In genomic region chr11:83195176-83195531, GRCh38 we compare ENCODE assay signal across 8 cellular contexts. TPM values are rescaled to one million over a fixed set of nuclear protein-coding genes. Genes with fewer than 3 reads are reported as not detected.
DNase-seq lines count a peak whose midpoint lies in the region; ATAC-seq and TF ChIP-seq lines count a peak whose summit lies in the region.

No MANE protein-coding gene starts in this region.

- DNase-seq in AG04450 (ENCODE audit: low read depth, low spot score): no peak
- no peak for DNase-seq in HL-60 (ENCODE audit: low read depth in 1 of 2, low spot score in 1 of 2)
- peak; percentile 15 for DNase-seq in astrocyte of the hippocampus (ENCODE audit: low read depth, low spot score)
- no peak for DNase-seq in hippocampal formation (lab: John Stamatoyannopoulos, UW)
- no peak for DNase-seq in posterior vena cava (ENCODE audit: low spot score)

- intact Hi-C loops in posterior vena cava (cut with DNase I): loop anchor here in 1 of 2 donors (10.0 kb wide), 1 partner anchor 290 kb away; the partner anchor contains the start of genes DDIAS and PRCP

- ATAC-seq in GM19455 (IDR thresholded peaks at IDR 0.05; ENCODE audit: unreplicated experiment) (no peak), GM18498 (IDR thresholded peaks at IDR 0.05; ENCODE audit: unreplicated experiment) (no peak)

- WGBS in mesodermal cell (ENCODE audit: insufficient coverage in 2 of 2), 2 experiments: 81 to 93% methylated on average over 2 to 3 of the region's 6 CpGs

- TF ChIP-seq CTCF in AG04450 (IDR thresholded peaks at IDR 0.05; ENCODE audit: low read depth, low read length): no peak
- TF ChIP-seq CTCF in HL-60 (IDR thresholded peaks at IDR 0.05; ENCODE audit: insufficient read depth, low read length): no peak

- POLR2A ChIA-PET in AG04450 (lab: Yijun Ruan, JAX): no interaction called here

- H3K4me1 ChIP-seq in mesodermal cell (ENCODE audit: control insufficient read depth, insufficient read depth, low read length, poor library complexity, severe bottlenecking): peaks cover 15% of the 10 kb centered on the region

- peaks cover 33% of the 10 kb centered on the region for H3K36me3 ChIP-seq in mesodermal cell (ENCODE audit: control insufficient read depth, insufficient read depth, low read length)

- CTCF ChIA-PET in AG04450 (lab: Charles Lee): no interaction called here

- H3K27me3 ChIP-seq in AG04450 (ENCODE audit: control insufficient read depth, insufficient read depth, low read length): no peaks in the 10 kb centered on the region
- no peaks in the 10 kb centered on the region for H3K27me3 ChIP-seq in HL-60 (ENCODE audit: insufficient read depth, poor library complexity, severe bottlenecking)

- H3K4me3 ChIP-seq in AG04450 (ENCODE audit: low read depth, low read length): peak overlapping the region; percentile 93
- peak overlapping the region; percentile 92 for H3K4me3 ChIP-seq in HL-60 (replicated peaks; ENCODE audit: insufficient read depth, low read length)
- H3K4me3 ChIP-seq in mesodermal cell (ENCODE audit: extremely low read depth, insufficient read depth, low read length, poor library complexity, severe bottlenecking): peak overlapping the region; percentile 99

- H3K9me3 ChIP-seq in AG04450 (ENCODE audit: control insufficient read depth, insufficient read depth, low read length) (no peaks in the 10 kb centered on the region), mesodermal cell (ENCODE audit: control insufficient read depth, low read length) (no peaks in the 10 kb centered on the region)

- H3K27ac ChIP-seq in AG04450 (ENCODE audit: low read depth, low read length) (no peak overlapping the region), HL-60 (replicated peaks) (peak overlapping the region; percentile 83), mesodermal cell (ENCODE audit: low read depth, low read length, severe bottlenecking) (no peak overlapping the region)

RNA-seq across cellular contexts. Expression of gene ANKRD42, which starts 1.6 kb away (rescaled TPM):
- 7.7 and 8.6 TPM in 2 replicates for polyA plus RNA-seq in AG04450 (2011; rRNA removed)
- polyA minus RNA-seq in AG04450 (2011; rRNA and poly(A)+ RNA removed): 5.8 and 7.0 TPM in 2 replicates
- 5.9 TPM for polyA plus RNA-seq in mesodermal cell (2013, experiment 1 of 2)
- polyA plus RNA-seq in mesodermal cell (2013, experiment 2 of 2): 7.0 TPM
- total RNA-seq in posterior vena cava: 10 to 100 TPM in 1 of 2 donors, 1 to 10 TPM in 1; 9.5 to 11.5 TPM

RNA-seq across cellular contexts. Expression of gene PCF11, which starts 38.2 kb away (rescaled TPM):
- 20.0 and 32.7 TPM in 2 replicates for polyA plus RNA-seq in AG04450 (2011; rRNA removed)
- polyA minus RNA-seq in AG04450 (2011; rRNA and poly(A)+ RNA removed): 23.1 and 43.8 TPM in 2 replicates
- polyA plus RNA-seq in mesodermal cell (2013, experiment 1 of 2): 36.6 TPM
- polyA plus RNA-seq in mesodermal cell (2013, experiment 2 of 2): 39.0 TPM
- 10 to 100 TPM; 45.0 to 46.1 TPM for total RNA-seq in posterior vena cava
